In genomic region chr2:10120938-10121574, GRCh38 we compare ENCODE assay signal across 8 cellular contexts. TPM values are rescaled to one million over a fixed set of nuclear protein-coding genes. Genes with fewer than 3 reads are reported as not detected.
DNase-seq lines count a peak whose midpoint lies in the region; ATAC-seq and TF ChIP-seq lines count a peak whose summit lies in the region.

No MANE protein-coding gene starts in this region.

- intact Hi-C loops in posterior cingulate gyrus (cut with DNase I): loop anchor here (5.0 to 10.0 kb wide), 2 partner anchors 184 to 546 kb away; partner anchors contain the start of gene HPCAL1

- H3K4me1 Mint-ChIP-seq in activated T-cell treated with anti-CD3 and anti-CD28 coated beads, Interleukin-2, amount 50 U/mL, for 24 hours (ENCODE audit: low read depth): peaks cover 34% of the 10 kb centered on the region
- peaks cover 43 to 55% of the 10 kb centered on the region in 2 donors for H3K4me1 Mint-ChIP-seq in natural killer cell treated with Interleukin-12 subunit alpha and Interleukin-12 subunit beta and Interleukin-15 and Interleukin-18, amount 100 ng/mL, for 72 hours (ENCODE audit: low read depth in 2 of 2)

- ATAC-seq in natural killer cell treated with Interleukin-12 subunit alpha and Interleukin-12 subunit beta and Interleukin-15 and Interleukin-18, amount 100 ng/mL, for 72 hours: no peak
- ATAC-seq in GM21717 (IDR thresholded peaks at IDR 0.05; ENCODE audit: unreplicated experiment): no peak

- H3K4me3 Mint-ChIP-seq in activated T-cell treated with anti-CD3 and anti-CD28 coated beads, Interleukin-2, amount 50 U/mL, for 24 hours: peak overlapping the region; percentile 90
- peak overlapping the region; percentile 92 for H3K4me3 Mint-ChIP-seq in natural killer cell treated with Interleukin-12 subunit alpha and Interleukin-12 subunit beta and Interleukin-15 and Interleukin-18, amount 100 ng/mL, for 72 hours

- no peak for DNase-seq in activated T-cell treated with anti-CD3 and anti-CD28 coated beads, Interleukin-2, amount 50 U/mL, for 24 hours
- no peak for DNase-seq in activated T-cell treated with anti-CD3 and anti-CD28 coated beads, Interleukin-2, amount 50 U/mL, for 1 hour
- DNase-seq in NCI-H69 (lab: John Stamatoyannopoulos, UW) (peak; percentile 58), coronary artery (ENCODE audit: low spot score) (no peak), posterior cingulate gyrus (no peak), putamen (ENCODE audit: low spot score) (no peak)
- DNase-seq in natural killer cell treated with Interleukin-12 subunit alpha and Interleukin-12 subunit beta and Interleukin-15 and Interleukin-18, amount 100 ng/mL, for 72 hours (ENCODE audit: low spot score): no peak

- H3K27me3 Mint-ChIP-seq in activated T-cell treated with anti-CD3 and anti-CD28 coated beads, Interleukin-2, amount 50 U/mL, for 24 hours: no peaks in the 10 kb centered on the region
- no peaks in the 10 kb centered on the region for H3K27me3 Mint-ChIP-seq in natural killer cell treated with Interleukin-12 subunit alpha and Interleukin-12 subunit beta and Interleukin-15 and Interleukin-18, amount 100 ng/mL, for 72 hours

- TF ChIP-seq CTCF in coronary artery (IDR thresholded peaks at IDR 0.05): no peak

- peaks cover 51% of the 10 kb centered on the region for H3K36me3 Mint-ChIP-seq in activated T-cell treated with anti-CD3 and anti-CD28 coated beads, Interleukin-2, amount 50 U/mL, for 24 hours (ENCODE audit: low read depth)
- H3K36me3 Mint-ChIP-seq in natural killer cell treated with Interleukin-12 subunit alpha and Interleukin-12 subunit beta and Interleukin-15 and Interleukin-18, amount 100 ng/mL, for 72 hours: peaks cover 24% of the 10 kb centered on the region

- peak overlapping the region; percentile 97 for H3K27ac Mint-ChIP-seq in activated T-cell treated with anti-CD3 and anti-CD28 coated beads, Interleukin-2, amount 50 U/mL, for 24 hours
- peak overlapping the region; percentile 87 to 93 for H3K27ac Mint-ChIP-seq in natural killer cell treated with Interleukin-12 subunit alpha and Interleukin-12 subunit beta and Interleukin-15 and Interleukin-18, amount 100 ng/mL, for 72 hours

- peak overlapping the region; percentile 71 for H3K4me3 ChIP-seq in coronary artery

- H3K27ac ChIP-seq in coronary artery: no peak overlapping the region

- H3K9me3 Mint-ChIP-seq in activated T-cell treated with anti-CD3 and anti-CD28 coated beads, Interleukin-2, amount 50 U/mL, for 24 hours: no peaks in the 10 kb centered on the region
- no peaks in the 10 kb centered on the region for H3K9me3 Mint-ChIP-seq in natural killer cell treated with Interleukin-12 subunit alpha and Interleukin-12 subunit beta and Interleukin-15 and Interleukin-18, amount 100 ng/mL, for 72 hours

RNA-seq across cellular contexts. Expression of gene RRM2, which starts 1.5 kb away (rescaled TPM):
- 100 to 1,000 TPM; 375 to 624 TPM for total RNA-seq in natural killer cell treated with Interleukin-12 subunit alpha and Interleukin-12 subunit beta and Interleukin-15 and Interleukin-18, amount 100 ng/mL, for 72 hours

RNA-seq across cellular contexts. Expression of gene CYS1, which starts 40.8 kb away (rescaled TPM):
- total RNA-seq in natural killer cell treated with Interleukin-12 subunit alpha and Interleukin-12 subunit beta and Interleukin-15 and Interleukin-18, amount 100 ng/mL, for 72 hours: under 1 TPM in 1 of 2 donors, not detected in 1; 0.45 TPM
